ENCODE assay signal across 14 cellular contexts in the genomic region with DNA sequence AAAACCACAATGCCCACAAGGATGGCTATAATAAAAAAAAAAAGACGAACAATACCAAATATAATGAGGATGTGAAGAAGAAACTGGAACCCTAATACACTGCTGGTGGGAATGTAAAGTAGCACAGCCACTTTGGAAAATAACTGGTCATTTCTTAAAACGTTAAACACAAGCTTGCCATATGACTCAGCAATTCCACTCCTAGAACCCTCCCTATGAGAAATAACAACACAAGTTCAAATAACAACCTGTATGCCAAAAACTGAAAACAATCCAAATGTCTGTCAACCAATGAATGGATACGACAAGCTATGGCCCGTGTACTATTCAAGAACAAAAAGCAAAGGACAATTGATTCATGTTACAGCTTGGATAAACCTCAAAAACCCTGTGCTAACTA. TPM values are rescaled to one million over a fixed set of nuclear protein-coding genes. Genes with fewer than 3 reads are reported as not detected.
DNase-seq lines count a peak whose midpoint lies in the region; ATAC-seq and TF ChIP-seq lines count a peak whose summit lies in the region.
"Had no signal": no experiment of that assay in that cellular context is flagged by ENCODE, and none has a peak within 500 bp of the region (broad histone marks: within the 10 kb centered on the region; RNA-seq: fewer than 3 reads in every experiment).

No MANE protein-coding gene starts in this region.

- no peaks in the 10 kb centered on the region for H3K27me3 ChIP-seq in SJSA1 (replicated peaks)
- no peaks in the 10 kb centered on the region for H3K27me3 ChIP-seq in WERI-Rb-1 (ENCODE audit: insufficient read depth, low read depth, severe bottlenecking)

- ATAC-seq in GM19455 (IDR thresholded peaks at IDR 0.05; ENCODE audit: unreplicated experiment): no peak

- H3K36me3 Mint-ChIP-seq in activated CD4-positive, alpha-beta T cell treated with anti-CD3 and anti-CD28 coated beads, Interleukin-2, amount 10 ng/mL, durations not matched to agents 24 days and 14 days (ENCODE audit: low read depth): peaks cover 2% of the 10 kb centered on the region
- H3K36me3 Mint-ChIP-seq in stimulated activated naive CD8-positive, alpha-beta T cell treated with anti-CD3 and anti-CD28 coated beads, Interleukin-15, Interleukin-2, amounts not matched to agents 100 ng/mL and 50 ng/mL, for 24 hours (ENCODE audit: low read depth): no peaks in the 10 kb centered on the region

- no peak for DNase-seq in activated CD4-positive, alpha-beta T cell treated with anti-CD3 and anti-CD28 coated beads, Interleukin-2, amount 10 ng/mL, durations not matched to agents 24 days and 14 days
- DNase-seq in activated CD4-positive, alpha-beta T cell treated with anti-CD3 and anti-CD28 coated beads, Interleukin-2, amount 50 U/mL, for 48 hours: no peak
- peak in 1 of 2 experiments; percentile 49 for DNase-seq in SJSA1 (ENCODE audit: low read depth in 1 of 2, low spot score in 2 of 2)
- DNase-seq in fibroblast of gingiva (ENCODE audit: low read depth): peak; percentile 77
- no peak for DNase-seq in GM13977 (ENCODE audit: low spot score)
- no peak for DNase-seq in WERI-Rb-1
- DNase-seq: activated CD8-positive, alpha-beta memory T cell treated with anti-CD3 and anti-CD28 coated beads, Interleukin-2, amount 50 U/mL, for 48 hours; cerebellar nuclear complex; hypothalamus; NCI-H1436 treated with DMSO at 0.1 percent for 48 hours; NK-92 treated with Interleukin-12 subunit alpha and Interleukin-12 subunit beta, amount 100 ng/mL, for 24 hours; stimulated activated CD4-positive, alpha-beta T cell treated with anti-CD3 and anti-CD28 coated beads, Interleukin-15, amount 100 ng/mL, for 24 hours had no signal

- H3K27ac ChIP-seq in SJSA1: peak overlapping the region; percentile 23
- H3K27ac ChIP-seq in WERI-Rb-1: no peak overlapping the region

- intact Hi-C loops in activated CD4-positive, alpha-beta T cell treated with anti-CD3 and anti-CD28 coated beads, Interleukin-2, amount 10 ng/mL, durations not matched to agents 24 days and 14 days (cut with micrococcal nuclease): loop anchor here (2.0 kb wide), 1 partner anchor 15 kb away; no protein-coding TSS in a partner anchor

- no peaks in the 10 kb centered on the region for H3K36me3 ChIP-seq in SJSA1
- no peaks in the 10 kb centered on the region for H3K36me3 ChIP-seq in WERI-Rb-1

- peak overlapping the region; percentile 26 for H3K27ac Mint-ChIP-seq in activated CD4-positive, alpha-beta T cell treated with anti-CD3 and anti-CD28 coated beads, Interleukin-2, amount 10 ng/mL, durations not matched to agents 24 days and 14 days
- H3K27ac Mint-ChIP-seq in stimulated activated naive CD8-positive, alpha-beta T cell treated with anti-CD3 and anti-CD28 coated beads, Interleukin-15, Interleukin-2, amounts not matched to agents 100 ng/mL and 50 ng/mL, for 24 hours: peak overlapping the region; percentile 59

- H3K4me3 ChIP-seq in SJSA1 (no peak overlapping the region), WERI-Rb-1 (ENCODE audit: low read depth, low read length) (no peak overlapping the region)

- H3K4me1 ChIP-seq in SJSA1 (replicated peaks): peaks cover 26% of the 10 kb centered on the region

- no peak overlapping the region for H3K4me3 Mint-ChIP-seq in activated CD4-positive, alpha-beta T cell treated with anti-CD3 and anti-CD28 coated beads, Interleukin-2, amount 10 ng/mL, durations not matched to agents 24 days and 14 days
- H3K4me3 Mint-ChIP-seq in stimulated activated naive CD8-positive, alpha-beta T cell treated with anti-CD3 and anti-CD28 coated beads, Interleukin-15, Interleukin-2, amounts not matched to agents 100 ng/mL and 50 ng/mL, for 24 hours: no peak overlapping the region

- in situ Hi-C loops in GM13977 (cut with MboI; ENCODE audit: low pct_unique_long_range_greater_than_20kb, low sequenced_read_pairs, unreplicated experiment): no loop called here

- H3K4me1 Mint-ChIP-seq in activated CD4-positive, alpha-beta T cell treated with anti-CD3 and anti-CD28 coated beads, Interleukin-2, amount 10 ng/mL, durations not matched to agents 24 days and 14 days: peaks cover 31% of the 10 kb centered on the region
- peaks cover 54% of the 10 kb centered on the region for H3K4me1 Mint-ChIP-seq in stimulated activated naive CD8-positive, alpha-beta T cell treated with anti-CD3 and anti-CD28 coated beads, Interleukin-15, Interleukin-2, amounts not matched to agents 100 ng/mL and 50 ng/mL, for 24 hours (ENCODE audit: low read depth)

- no peaks in the 10 kb centered on the region for H3K9me3 Mint-ChIP-seq in activated CD4-positive, alpha-beta T cell treated with anti-CD3 and anti-CD28 coated beads, Interleukin-2, amount 10 ng/mL, durations not matched to agents 24 days and 14 days
- H3K9me3 Mint-ChIP-seq in stimulated activated naive CD8-positive, alpha-beta T cell treated with anti-CD3 and anti-CD28 coated beads, Interleukin-15, Interleukin-2, amounts not matched to agents 100 ng/mL and 50 ng/mL, for 24 hours: no peaks in the 10 kb centered on the region

- no peaks in the 10 kb centered on the region for H3K9me3 ChIP-seq in SJSA1 (replicated peaks)
- no peaks in the 10 kb centered on the region for H3K9me3 ChIP-seq in WERI-Rb-1 (ENCODE audit: severe bottlenecking)

- peaks cover 11% of the 10 kb centered on the region for H3K27me3 Mint-ChIP-seq in activated CD4-positive, alpha-beta T cell treated with anti-CD3 and anti-CD28 coated beads, Interleukin-2, amount 10 ng/mL, durations not matched to agents 24 days and 14 days
- H3K27me3 Mint-ChIP-seq in stimulated activated naive CD8-positive, alpha-beta T cell treated with anti-CD3 and anti-CD28 coated beads, Interleukin-15, Interleukin-2, amounts not matched to agents 100 ng/mL and 50 ng/mL, for 24 hours: no peaks in the 10 kb centered on the region

- TF ChIP-seq CTCF in GM13977 (IDR thresholded peaks at IDR 0.05; ENCODE audit: extremely low read depth, insufficient read depth, missing control alignments) (no peak), WERI-Rb-1 (IDR thresholded peaks at IDR 0.05; ENCODE audit: low read depth, low read length) (no peak)

RNA-seq across cellular contexts. Expression of a gene that starts 7.0 kb away (rescaled TPM):
- 0.07 and 0.23 TPM in 2 replicates for total RNA-seq in activated CD4-positive, alpha-beta T cell treated with anti-CD3 and anti-CD28 coated beads, Interleukin-2, amount 10 ng/mL, durations not matched to agents 24 days and 14 days
- total RNA-seq in SJSA1 (2014; rRNA removed; shearing (Covaris generic)): 22.2 and 46.0 TPM in 2 replicates

RNA-seq across cellular contexts. Expression of a gene that starts 35.4 kb away (rescaled TPM):
- 22.7 and 24.9 TPM in 2 replicates for total RNA-seq in activated CD4-positive, alpha-beta T cell treated with anti-CD3 and anti-CD28 coated beads, Interleukin-2, amount 10 ng/mL, durations not matched to agents 24 days and 14 days
- 21.7 and 24.0 TPM in 2 replicates for total RNA-seq in SJSA1 (2014; rRNA removed; shearing (Covaris generic))

Comparison
In these comparisons a context has a peak if more than half of its experiments do, and no peak if none do; other contexts are left out.
1. RNA of a gene that starts 7.0 kb away (total RNA-seq): 22.2 to 46.0 TPM in SJSA1; 0.07 to 0.23 TPM in activated CD4-positive, alpha-beta T cell treated with anti-CD3 and anti-CD28 coated beads, Interleukin-2, amount 10 ng/mL, durations not matched to agents 24 days and 14 days; every median in the first group is over 10 times any median in the second.